Comparison of ENCODE assay signal across 21 cellular contexts in genomic region chr14:98512501-98513251, GRCh38.
A peak's percentile ranks its signal among the peaks of the same experiment; 100 is the strongest.
DNase-seq lines count a peak whose midpoint lies in the region; ATAC-seq and TF ChIP-seq lines count a peak whose summit lies in the region.
"Had no signal": no experiment of that assay in that cellular context is flagged by ENCODE, and none has a peak within 500 bp of the region (broad histone marks: within the 10 kb centered on the region; RNA-seq: fewer than 3 reads in every experiment).

No MANE protein-coding gene starts in this region.

- H3K4me1 ChIP-seq in CD8-positive, alpha-beta T cell (ENCODE audit: insufficient read depth, low read length): no peaks in the 10 kb centered on the region
- H3K4me1 ChIP-seq in prostate gland (replicated peaks): no peaks in the 10 kb centered on the region
- no peaks in the 10 kb centered on the region for H3K4me1 ChIP-seq in lower lobe of right lung
- H3K4me1 ChIP-seq: gastroesophageal sphincter, vagina had no signal

- H3K4me1 Mint-ChIP-seq in CD8-positive, alpha-beta T cell (ENCODE audit: low read depth): peaks cover 15% of the 10 kb centered on the region
- peaks cover 7% of the 10 kb centered on the region for H3K4me1 Mint-ChIP-seq in T-helper 17 cell

- peak overlapping the region; percentile 45 for H3K27ac Mint-ChIP-seq in CD8-positive, alpha-beta T cell
- peak overlapping the region; percentile 16 for H3K27ac Mint-ChIP-seq in T-helper 17 cell

- DNase-seq in activated CD4-positive, CD25-positive, alpha-beta regulatory T cell treated with anti-CD3 and anti-CD28 coated beads, Interleukin-2, amount 50 U/mL, for 72 hours: no peak
- DNase-seq in CD8-positive, alpha-beta T cell: no peak
- DNase-seq in T-helper 17 cell (no peak), head of caudate nucleus (peak in 28 of 42 donors; percentile 1 to 76 (median 18)), prostate gland (ENCODE audit: low spot score) (no peak), SW 1271 (lab: John Stamatoyannopoulos, UW) (no peak), lower lobe of right lung (no peak)
- DNase-seq: 8988T; activated CD4-positive, alpha-beta T cell treated with anti-CD3 and anti-CD28 coated beads, Interleukin-2, amount 50 U/mL, for 48 hours; anterior cingulate cortex; erythroblast; kidney; NCI-H1417; right cardiac atrium; SHP77; stimulated activated CD4-positive, alpha-beta T cell treated with anti-CD3 and anti-CD28 coated beads, Interleukin-12 subunit alpha, Interleukin-12 subunit beta, amount 100 ng/mL, for 4 hours; stimulated activated CD8-positive, alpha-beta memory T cell treated with anti-CD3 and anti-CD28 coated beads, Interleukin-4, amount 100 ng/mL, for 48 hours had no signal

- CTCF ChIA-PET in CD8-positive, alpha-beta T cell (lab: Charles Lee): no interaction called here

- no peak overlapping the region for H3K27ac ChIP-seq in CD8-positive, alpha-beta T cell (ENCODE audit: low read depth, low read length)
- no peak overlapping the region for H3K27ac ChIP-seq in prostate gland
- H3K27ac ChIP-seq in lower lobe of right lung: no peak overlapping the region
- H3K27ac ChIP-seq: gastroesophageal sphincter, vagina had no signal

- no peak for TF ChIP-seq POLR2A in prostate gland (IDR thresholded peaks at IDR 0.05)

- no peaks in the 10 kb centered on the region for H3K27me3 ChIP-seq in CD8-positive, alpha-beta T cell (ENCODE audit: insufficient read depth, low read length)
- H3K27me3 ChIP-seq in prostate gland (replicated peaks; ENCODE audit: insufficient read depth): no peaks in the 10 kb centered on the region
- H3K27me3 ChIP-seq in lower lobe of right lung (ENCODE audit: low read depth): no peaks in the 10 kb centered on the region
- H3K27me3 ChIP-seq: vagina had no signal

- POLR2A ChIA-PET in CD8-positive, alpha-beta T cell (lab: Charles Lee): interaction anchor here (0.6 kb wide), 1 partner anchor 375 kb away, joined by 3 read pairs; no protein-coding TSS in a partner anchor

- H3K4me3 Mint-ChIP-seq in CD8-positive, alpha-beta T cell: peak overlapping the region; percentile 22
- H3K4me3 Mint-ChIP-seq in T-helper 17 cell: peak overlapping the region; percentile 73

- H3K27me3 Mint-ChIP-seq in CD8-positive, alpha-beta T cell (ENCODE audit: low read depth): no peaks in the 10 kb centered on the region
- no peaks in the 10 kb centered on the region for H3K27me3 Mint-ChIP-seq in T-helper 17 cell

- H3K4me3 ChIP-seq in CD8-positive, alpha-beta T cell (ENCODE audit: low read depth, low read length): no peak overlapping the region
- H3K4me3 ChIP-seq in prostate gland (no peak overlapping the region), lower lobe of right lung (no peak overlapping the region)
- H3K4me3 ChIP-seq: gastroesophageal sphincter, lung, vagina had no signal

- peaks cover 10% of the 10 kb centered on the region for H3K9me3 Mint-ChIP-seq in CD8-positive, alpha-beta T cell

- intact Hi-C loops in CD8-positive, alpha-beta T cell (cut with DNase I, micrococcal nuclease): no loop called here
- intact Hi-C loops in head of caudate nucleus (cut with DNase I): no loop called here
- intact Hi-C loops in prostate gland (cut with DNase I): no loop called here
- intact Hi-C loops in lower lobe of right lung (cut with DNase I): no loop called here

- no peak for TF ChIP-seq CTCF in CD8-positive, alpha-beta T cell (IDR thresholded peaks at IDR 0.05)
- TF ChIP-seq CTCF in prostate gland (IDR thresholded peaks at IDR 0.05): no peak
- TF ChIP-seq CTCF in lower lobe of right lung (IDR thresholded peaks at IDR 0.05): no peak

- peak; percentile 72 to 82 for ATAC-seq in activated CD4-positive, CD25-positive, alpha-beta regulatory T cell treated with anti-CD3 and anti-CD28 coated beads, Interleukin-2, amount 50 U/mL, for 24 hours
- ATAC-seq in CD8-positive, alpha-beta T cell: no peak
- ATAC-seq in T-helper 17 cell (peak; percentile 12), lower lobe of right lung (no peak)
- ATAC-seq: gastroesophageal sphincter, right cardiac atrium had no signal

- H3K36me3 Mint-ChIP-seq in CD8-positive, alpha-beta T cell: peaks cover 4% of the 10 kb centered on the region
- no peaks in the 10 kb centered on the region for H3K36me3 Mint-ChIP-seq in T-helper 17 cell (ENCODE audit: low read depth)

- H3K36me3 ChIP-seq in CD8-positive, alpha-beta T cell (ENCODE audit: insufficient read depth, low read length): no peaks in the 10 kb centered on the region
- H3K36me3 ChIP-seq in prostate gland (no peaks in the 10 kb centered on the region), lower lobe of right lung (no peaks in the 10 kb centered on the region)
- H3K36me3 ChIP-seq: gastroesophageal sphincter, vagina had no signal

- no peaks in the 10 kb centered on the region for H3K9me3 ChIP-seq in CD8-positive, alpha-beta T cell (ENCODE audit: low read length)
- H3K9me3 ChIP-seq in T-helper 17 cell (ENCODE audit: control insufficient read depth, low read length, poor library complexity, severe bottlenecking): peaks cover 2% of the 10 kb centered on the region
- no peaks in the 10 kb centered on the region for H3K9me3 ChIP-seq in prostate gland
- H3K9me3 ChIP-seq in lower lobe of right lung: no peaks in the 10 kb centered on the region
- H3K9me3 ChIP-seq: vagina had no signal

- WGBS in prostate gland: 45% methylated on average over 10 of the region's 10 CpGs

Comparison
In these comparisons a context has a peak if more than half of its experiments do, and no peak if none do; other contexts are left out.
1. ATAC-seq: peak in activated CD4-positive, CD25-positive, alpha-beta regulatory T cell treated with anti-CD3 and anti-CD28 coated beads, Interleukin-2, amount 50 U/mL, for 24 hours (2 of 2) and T-helper 17 cell (single experiment); none in CD8-positive, alpha-beta T cell (single experiment) and lower lobe of right lung (0 of 2).
2. DNase-seq: peak in head of caudate nucleus (28 of 42); none in activated CD4-positive, CD25-positive, alpha-beta regulatory T cell treated with anti-CD3 and anti-CD28 coated beads, Interleukin-2, amount 50 U/mL, for 72 hours (single experiment), CD8-positive, alpha-beta T cell (0 of 7), T-helper 17 cell (0 of 3), prostate gland (single experiment), SW 1271 (0 of 2) and lower lobe of right lung (single experiment).